ENCODE assay signal across 1 cellular context in genomic region chr12:6606331-6607131, GRCh38.
TF ChIP-seq lines count a peak whose summit lies in the region.

No MANE protein-coding gene starts in this region.

TF ChIP-seq in endothelial cell of umbilical vein, 7 proteins besides CTCF, POLR2A, EP300 and RAD21 (continued from another document):
- TF ChIP-seq JUN (IDR thresholded peaks at IDR 0.05; ENCODE audit: borderline replicate concordance, insufficient read depth, insufficient read length, low read depth) (no peak), MYC (IDR thresholded peaks at IDR 0.05; ENCODE audit: low read depth, low read length) (no peak), EZH2 (IDR thresholded peaks at IDR 0.05; ENCODE audit: borderline replicate concordance, low read depth, low read length, severe bottlenecking) (no peak), GATA2 (IDR thresholded peaks at IDR 0.05; ENCODE audit: insufficient read depth, insufficient read length, low read depth, low read length) (no peak)
